In the genomic region with DNA sequence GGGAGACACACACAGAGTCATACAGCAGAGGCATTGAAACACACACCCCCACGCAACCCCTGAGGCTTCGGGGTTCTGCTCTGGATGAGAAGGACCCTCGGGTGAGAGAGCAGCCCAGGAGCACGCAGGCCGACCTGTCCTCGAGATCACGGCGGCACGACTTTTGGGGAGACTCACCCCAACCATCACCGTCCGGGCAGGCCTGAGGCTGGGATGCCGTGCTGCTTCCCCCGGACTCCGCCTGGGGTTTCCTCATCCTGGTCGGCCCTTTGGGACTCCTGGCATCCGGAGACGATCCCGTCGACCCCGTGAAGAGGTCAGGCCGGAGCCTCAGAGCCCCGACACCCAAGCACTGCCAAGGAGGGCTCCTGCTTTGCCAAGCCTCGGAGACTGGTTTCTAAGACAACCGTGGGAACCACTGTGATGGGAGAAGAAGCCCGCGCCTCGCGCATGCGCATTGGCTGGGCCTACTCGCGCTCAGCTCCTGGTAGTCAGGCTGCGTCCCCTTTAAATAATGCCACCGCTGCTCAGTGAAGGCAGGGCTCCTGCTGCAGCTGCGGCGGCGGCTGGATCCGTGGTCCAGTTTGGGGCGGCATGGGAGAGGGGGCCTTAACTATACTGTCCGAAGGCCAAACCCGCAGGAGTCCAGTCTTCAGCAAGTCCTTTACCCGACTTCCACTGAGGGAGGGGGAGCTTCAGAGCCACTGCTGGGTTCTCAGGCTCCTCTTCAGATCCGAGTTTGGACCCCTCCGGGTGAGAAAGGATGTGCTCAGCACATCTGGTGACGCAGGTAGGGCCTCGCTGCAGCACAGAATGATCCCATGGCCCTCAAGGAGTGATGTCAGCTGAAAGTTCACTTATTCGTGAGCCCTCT, we compare ENCODE assay signal across 8 cellular contexts.
DNase-seq lines count a peak whose midpoint lies in the region; ATAC-seq, FAIRE-seq and TF ChIP-seq lines count a peak whose summit lies in the region.

No MANE protein-coding gene starts in this region.

- no peaks in the 10 kb centered on the region for H3K9me1 ChIP-seq in keratinocyte (ENCODE audit: control insufficient read depth, extremely low read depth, insufficient read depth, low read length)

- H3K4me2 ChIP-seq in keratinocyte (ENCODE audit: control insufficient read depth, extremely low read depth, insufficient read depth, low read depth, low read length) (peak overlapping the region; percentile 90), OCI-LY7 (ENCODE audit: low read length) (no peak overlapping the region)

- DNase-seq in HTR-8/SVneo (ENCODE audit: insufficient read length, low spot score) (no peak), WTC11 (ENCODE audit: low spot score) (peak; percentile 88), keratinocyte (ENCODE audit: low read depth, low spot score) (no peak), OCI-LY7 (ENCODE audit: low spot score) (no peak)
- DNase-seq in central memory CD8-positive, alpha-beta T cell (ENCODE audit: low spot score in 2 of 2), result peak in 1 of 2 donors; percentile 47
- DNase-seq in stimulated activated CD4-positive, alpha-beta T cell treated with anti-CD3 and anti-CD28 coated beads, Interleukin-12 subunit alpha, Interleukin-12 subunit beta, amount 100 ng/mL, for 4 hours, result peak; percentile 73

- H3K36me3 Mint-ChIP-seq in WTC11, result no peaks in the 10 kb centered on the region
- H3K36me3 Mint-ChIP-seq in central memory CD8-positive, alpha-beta T cell (ENCODE audit: insufficient read depth), result peaks cover 12% of the 10 kb centered on the region

- peaks cover 4% of the 10 kb centered on the region for H3K27me3 ChIP-seq in keratinocyte (ENCODE audit: control insufficient read depth, extremely low read depth, insufficient read depth, low read length)

- dilution Hi-C loops in keratinocyte (cut with MboI; ENCODE audit: extremely low pct_ligation_motif_present, low sequenced_read_pairs), result no loop called here

- intact Hi-C loops in OCI-LY7 (cut with micrococcal nuclease; ENCODE audit: unreplicated experiment), result no loop called here

- no peak for TF ChIP-seq POLR2A in GM18505 (IDR thresholded peaks at IDR 0.05; ENCODE audit: borderline replicate concordance, extremely low read depth, insufficient read depth, insufficient read length)

- peak overlapping the region; percentile 82 for H2AFZ ChIP-seq in keratinocyte (ENCODE audit: control insufficient read depth, low read length)
- H2AFZ ChIP-seq in OCI-LY7 (ENCODE audit: low read length), result no peak overlapping the region

- H3K4me3 ChIP-seq in keratinocyte (ENCODE audit: control insufficient read depth in 2 of 3, extremely low read depth in 1 of 3, insufficient read depth in 2 of 3, low read depth in 1 of 3, low read length in 3 of 3) (peak overlapping the region; percentile 16 to 62 (median 56)), OCI-LY7 (ENCODE audit: low read depth, low read length, poor library complexity, severe bottlenecking) (no peak overlapping the region)

- peaks cover 9% of the 10 kb centered on the region for H3K4me1 ChIP-seq in keratinocyte (ENCODE audit: control insufficient read depth, extremely low read depth, insufficient read depth, low read length)
- H3K4me1 ChIP-seq in OCI-LY7 (ENCODE audit: insufficient read depth, low read length, poor library complexity, severe bottlenecking), result no peaks in the 10 kb centered on the region

- peaks cover 75% of the 10 kb centered on the region for H3K27me3 Mint-ChIP-seq in WTC11 (ENCODE audit: low read depth)
- H3K27me3 Mint-ChIP-seq in central memory CD8-positive, alpha-beta T cell, result peaks cover 59% of the 10 kb centered on the region

- H3K79me2 ChIP-seq in keratinocyte (ENCODE audit: control insufficient read depth, insufficient read depth, low read length) (no peaks in the 10 kb centered on the region), OCI-LY7 (ENCODE audit: insufficient read depth, low read depth, low read length) (no peaks in the 10 kb centered on the region)

- H3K9me3 ChIP-seq in keratinocyte (ENCODE audit: control insufficient read depth, low read depth, low read length), result no peaks in the 10 kb centered on the region
- no peaks in the 10 kb centered on the region for H3K9me3 ChIP-seq in OCI-LY7 (ENCODE audit: low read length)

- H3K36me3 ChIP-seq in keratinocyte (ENCODE audit: control insufficient read depth in 2 of 2, extremely low read depth in 1 of 2, insufficient read depth in 2 of 2, low read length in 2 of 2) (no peaks in the 10 kb centered on the region), OCI-LY7 (ENCODE audit: insufficient read depth, low read length) (no peaks in the 10 kb centered on the region)

- no peak overlapping the region for H3K27ac ChIP-seq in keratinocyte (ENCODE audit: control insufficient read depth, insufficient read depth, low read length)
- H3K27ac ChIP-seq in OCI-LY7 (ENCODE audit: low read depth, low read length, poor library complexity, severe bottlenecking), result no peak overlapping the region

- FAIRE-seq in HTR-8/SVneo (lab: Jason Lieb, UNC) (peak; percentile 62), keratinocyte (lab: Jason Lieb, UNC) (no peak)

- no peak overlapping the region for H3K27ac Mint-ChIP-seq in WTC11
- H3K27ac Mint-ChIP-seq in central memory CD8-positive, alpha-beta T cell (ENCODE audit: low read depth), result no peak overlapping the region

- POLR2A ChIA-PET in WTC11 (lab: Charles Lee), result interaction anchor here (0.5 kb wide), 1 partner anchor 19 kb away, joined by 3 read pairs; no protein-coding TSS in a partner anchor
- POLR2A ChIA-PET in OCI-LY7 (lab: Charles Lee), result no interaction called here

- H4K20me1 ChIP-seq in keratinocyte (ENCODE audit: control insufficient read depth, extremely low read depth, insufficient read depth, low read length), result no peaks in the 10 kb centered on the region
- H4K20me1 ChIP-seq in OCI-LY7 (ENCODE audit: insufficient read depth, low read length), result no peaks in the 10 kb centered on the region

- H3K9ac ChIP-seq in keratinocyte (ENCODE audit: control insufficient read depth, extremely low read depth, insufficient read depth, low read length), result peak overlapping the region; percentile 22

- no peak for TF ChIP-seq CTCF in WTC11 (IDR thresholded peaks at IDR 0.05)
- TF ChIP-seq CTCF in keratinocyte (optimal IDR thresholded peaks at IDR 0.05 in 1 of 3, IDR thresholded peaks at IDR 0.05 in 1 of 3, conservative IDR thresholded peaks at IDR 0.05 in 1 of 3; ENCODE audit: extremely low read depth in 1 of 3, insufficient read depth in 2 of 3, low read length in 3 of 3), result no peak
- TF ChIP-seq CTCF in OCI-LY7 (conservative IDR thresholded peaks at IDR 0.05; ENCODE audit: low read length), result no peak

- H3K4me1 Mint-ChIP-seq in WTC11, result peaks cover 26% of the 10 kb centered on the region
- H3K4me1 Mint-ChIP-seq in central memory CD8-positive, alpha-beta T cell, result peaks cover 16% of the 10 kb centered on the region

- ATAC-seq in GM18505 (IDR thresholded peaks at IDR 0.05; ENCODE audit: unreplicated experiment) (peak; percentile 74), WTC11 (peak; percentile 87), HG02885 (IDR thresholded peaks at IDR 0.05; ENCODE audit: poor library complexity, unreplicated experiment) (no peak)
- no peak for ATAC-seq in central memory CD8-positive, alpha-beta T cell (replicated peaks; ENCODE audit: extremely low read depth, poor library complexity, severe bottlenecking)

- BruUV-seq in OCI-LY7 (replicated peaks; lab: Mats Ljungman, UMichigan), result no TSS peak

- H3K9me2 ChIP-seq in OCI-LY7 (ENCODE audit: insufficient read depth, low read length), result no peaks in the 10 kb centered on the region

- peak overlapping the region; percentile 69 for H3K4me3 Mint-ChIP-seq in WTC11
- H3K4me3 Mint-ChIP-seq in central memory CD8-positive, alpha-beta T cell, result peak overlapping the region; percentile 59

- CTCF ChIA-PET in WTC11 (lab: Charles Lee) (no interaction called here), OCI-LY7 (lab: Charles Lee; ENCODE audit: unreplicated experiment) (no interaction called here)

- H3K9me3 Mint-ChIP-seq in WTC11, result no peaks in the 10 kb centered on the region
- H3K9me3 Mint-ChIP-seq in central memory CD8-positive, alpha-beta T cell, result no peaks in the 10 kb centered on the region

TF ChIP-seq in WTC11, 78 proteins besides CTCF, POLR2A, EP300 and RAD21:
- TF ChIP-seq ZNF219 (CRISPR knock-in tag; IDR thresholded peaks at IDR 0.05; ENCODE audit: borderline replicate concordance), result no peak
- TF ChIP-seq, protein P1, sequence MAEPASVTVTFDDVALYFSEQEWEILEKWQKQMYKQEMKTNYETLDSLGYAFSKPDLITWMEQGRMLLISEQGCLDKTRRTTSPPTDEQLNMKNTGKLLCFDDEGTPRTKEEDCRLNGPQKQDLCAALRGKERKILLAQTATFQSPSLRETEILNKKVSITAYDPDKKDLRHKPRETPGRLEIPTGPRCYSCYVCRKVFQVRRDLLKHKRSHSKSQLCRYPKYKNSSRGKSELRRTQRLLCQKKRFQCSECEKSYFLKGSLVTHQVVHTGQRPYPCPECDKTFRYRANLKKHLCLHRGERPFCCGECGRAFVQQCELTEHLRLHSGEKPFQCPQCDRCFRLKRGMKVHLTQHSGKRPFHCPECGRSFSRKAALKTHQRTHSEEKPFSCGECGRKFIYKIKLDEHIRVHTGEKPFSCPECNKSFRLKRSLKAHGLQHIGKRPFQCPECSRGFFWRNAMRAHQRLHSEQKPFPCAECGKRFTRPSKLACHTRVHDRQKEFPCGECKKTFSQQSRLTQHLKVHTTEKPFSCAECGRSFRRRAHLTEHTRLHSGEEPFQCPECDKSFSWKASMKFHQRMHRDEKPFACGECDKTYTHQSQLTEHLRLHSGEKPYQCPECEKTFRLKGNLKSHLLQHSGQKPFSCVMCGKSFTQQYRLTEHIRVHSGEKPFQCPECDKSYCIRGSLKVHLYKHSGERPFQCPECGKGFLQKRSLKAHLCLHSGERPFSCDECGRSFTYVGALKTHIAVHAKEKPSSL (CRISPR knock-in tag; conservative IDR thresholded peaks at IDR 0.05), result no peak
- TF ChIP-seq, protein P2, sequence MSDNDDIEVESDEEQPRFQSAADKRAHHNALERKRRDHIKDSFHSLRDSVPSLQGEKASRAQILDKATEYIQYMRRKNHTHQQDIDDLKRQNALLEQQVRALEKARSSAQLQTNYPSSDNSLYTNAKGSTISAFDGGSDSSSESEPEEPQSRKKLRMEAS (CRISPR knock-in tag; IDR thresholded peaks at IDR 0.05), result 0 out of 2 replicates have a peak, but pooled peaks have one; percentile 46

Comparison
In these comparisons a context has a peak if more than half of its experiments do, and no peak if none do; other contexts are left out.
1. ATAC-seq: peak in GM18505 (single experiment) and WTC11 (single experiment); none in central memory CD8-positive, alpha-beta T cell (single experiment) and HG02885 (single experiment).
2. DNase-seq: peak in WTC11 (single experiment) and stimulated activated CD4-positive, alpha-beta T cell treated with anti-CD3 and anti-CD28 coated beads, Interleukin-12 subunit alpha, Interleukin-12 subunit beta, amount 100 ng/mL, for 4 hours (single experiment); none in HTR-8/SVneo (single experiment), keratinocyte (single experiment) and OCI-LY7 (single experiment).